Comparison of ENCODE assay signal across 20 cellular contexts in genomic region chr17:40623419-40624217, GRCh38. TPM values are rescaled to one million over a fixed set of nuclear protein-coding genes. Genes with fewer than 3 reads are reported as not detected.
"Had no signal": no experiment of that assay in that cellular context is flagged by ENCODE, and none has a peak within 500 bp of the region (broad histone marks: within the 10 kb centered on the region; RNA-seq: fewer than 3 reads in every experiment).

No MANE protein-coding gene starts in this region.

- H3K27ac ChIP-seq: body of pancreas, epithelial cell of prostate, gastroesophageal sphincter, ovary, upper lobe of left lung, VCaP had no signal

- H3K27me3 ChIP-seq: ovary, upper lobe of left lung had no signal

- H3K4me3 Mint-ChIP-seq: activated CD4-positive, alpha-beta T cell treated with anti-CD3 and anti-CD28 coated beads for 36 hours; activated CD8-positive, alpha-beta T cell treated with anti-CD3 and anti-CD28 coated beads for 36 hours; activated T-helper 1 cell treated with anti-CD3 and anti-CD28 coated beads, Interleukin-12 subunit alpha, Interleukin-12 subunit beta, Interleukin-2, Interleukin-4 antibody, amounts not matched to agents 30 ng/mL and 10 ng/mL and 1 ng/mL, durations not matched to agents 14 hours and 24 hours and 36 hours; neural crest cell had no signal

- ATAC-seq: body of pancreas, gastroesophageal sphincter, left ventricle myocardium superior had no signal

- H3K27me3 Mint-ChIP-seq: activated CD4-positive, alpha-beta T cell treated with anti-CD3 and anti-CD28 coated beads for 36 hours; activated CD8-positive, alpha-beta T cell treated with anti-CD3 and anti-CD28 coated beads for 36 hours; effector memory CD8-positive, alpha-beta T cell; stimulated activated naive CD8-positive, alpha-beta T cell treated with anti-CD3 and anti-CD28 coated beads, Interleukin-15, Interleukin-2, amounts not matched to agents 100 ng/mL and 50 ng/mL, for 24 hours had no signal

- H3K9me3 ChIP-seq: body of pancreas, gastroesophageal sphincter, ovary, upper lobe of left lung had no signal

- DNase-seq: activated CD4-positive, alpha-beta T cell treated with anti-CD3 and anti-CD28 coated beads for 36 hours; activated CD8-positive, alpha-beta memory T cell treated with anti-CD3 and anti-CD28 coated beads, Interleukin-2, amount 50 U/mL, for 4 hours; activated CD8-positive, alpha-beta T cell treated with anti-CD3 and anti-CD28 coated beads for 36 hours; activated naive CD4-positive, alpha-beta T cell treated with Interleukin-2 at 50 U/mL for 16 hours; amniotic stem cell; body of pancreas; central memory CD4-positive, alpha-beta T cell; effector memory CD8-positive, alpha-beta T cell; hippocampal formation; left ventricle myocardium superior; ovary; stimulated activated CD4-positive, alpha-beta T cell treated with anti-CD3 and anti-CD28 coated beads, Interleukin-12 subunit alpha, Interleukin-12 subunit beta, amount 100 ng/mL, for 4 hours; upper lobe of left lung had no signal

- H3K36me3 ChIP-seq: ovary had no signal

- H3K4me1 ChIP-seq: body of pancreas had no signal

- H3K9me3 Mint-ChIP-seq: activated CD8-positive, alpha-beta T cell treated with anti-CD3 and anti-CD28 coated beads for 36 hours; activated T-helper 1 cell treated with anti-CD3 and anti-CD28 coated beads, Interleukin-12 subunit alpha, Interleukin-12 subunit beta, Interleukin-2, Interleukin-4 antibody, amounts not matched to agents 30 ng/mL and 10 ng/mL and 1 ng/mL, durations not matched to agents 14 hours and 24 hours and 36 hours; effector memory CD8-positive, alpha-beta T cell; neural crest cell; stimulated activated naive CD8-positive, alpha-beta T cell treated with anti-CD3 and anti-CD28 coated beads, Interleukin-15, Interleukin-2, amounts not matched to agents 100 ng/mL and 50 ng/mL, for 24 hours had no signal

- H3K4me3 ChIP-seq: body of pancreas, gastroesophageal sphincter, ovary, upper lobe of left lung had no signal

RNA-seq across cellular contexts. Expression of gene KRT222, which starts 41.4 kb away (rescaled TPM):
- total RNA-seq: activated CD4-positive, alpha-beta T cell treated with anti-CD3 and anti-CD28 coated beads for 36 hours; activated CD8-positive, alpha-beta T cell treated with anti-CD3 and anti-CD28 coated beads for 36 hours; activated T-helper 1 cell treated with anti-CD3 and anti-CD28 coated beads, Interleukin-12 subunit alpha, Interleukin-12 subunit beta, Interleukin-2, Interleukin-4 antibody, amounts not matched to agents 30 ng/mL and 10 ng/mL and 1 ng/mL, durations not matched to agents 14 hours and 24 hours and 36 hours; kidney epithelial cell; left ventricle myocardium superior had no signal

RNA-seq across cellular contexts. Expression of gene CCR7, which starts 58.3 kb away (rescaled TPM):
- total RNA-seq: kidney epithelial cell had no signal
